ENCODE assay signal across 8 cellular contexts in genomic region chr5:8908055-8908683, GRCh38.
DNase-seq lines count a peak whose midpoint lies in the region; TF ChIP-seq lines count a peak whose summit lies in the region.

No MANE protein-coding gene starts in this region.

- H3K27me3 ChIP-seq in H7 (ENCODE audit: control insufficient read depth, insufficient read depth, low read length) (no peaks in the 10 kb centered on the region), uterus (no peaks in the 10 kb centered on the region)

- H3K36me3 Mint-ChIP-seq in activated T-cell treated with anti-CD3 and anti-CD28 coated beads, Interleukin-2, amount 50 U/mL, for 24 hours (ENCODE audit: low read depth) = no peaks in the 10 kb centered on the region
- no peaks in the 10 kb centered on the region for H3K36me3 Mint-ChIP-seq in osteocyte (ENCODE audit: unreplicated experiment)

- no peaks in the 10 kb centered on the region for H3K36me3 ChIP-seq in H7 (replicated peaks; ENCODE audit: control insufficient read depth, insufficient read depth, low read length)
- no peaks in the 10 kb centered on the region for H3K36me3 ChIP-seq in uterus

- intact Hi-C loops in uterus (cut with DNase I; ENCODE audit: low total_unique reads) = no loop called here

- no peak for TF ChIP-seq POLR2A in uterus (IDR thresholded peaks at IDR 0.05)

- H3K27ac ChIP-seq in uterus = no peak overlapping the region

- H3K27ac Mint-ChIP-seq in activated T-cell treated with anti-CD3 and anti-CD28 coated beads, Interleukin-2, amount 50 U/mL, for 24 hours = no peak overlapping the region
- H3K27ac Mint-ChIP-seq in osteocyte (ENCODE audit: unreplicated experiment) = no peak overlapping the region

- H3K27me3 Mint-ChIP-seq in activated T-cell treated with anti-CD3 and anti-CD28 coated beads, Interleukin-2, amount 50 U/mL, for 24 hours = no peaks in the 10 kb centered on the region
- H3K27me3 Mint-ChIP-seq in osteocyte (ENCODE audit: unreplicated experiment) = no peaks in the 10 kb centered on the region

- H3K4me1 Mint-ChIP-seq in activated T-cell treated with anti-CD3 and anti-CD28 coated beads, Interleukin-2, amount 50 U/mL, for 24 hours (ENCODE audit: low read depth) = no peaks in the 10 kb centered on the region
- peaks cover 31% of the 10 kb centered on the region for H3K4me1 Mint-ChIP-seq in osteocyte (ENCODE audit: unreplicated experiment)

- no peaks in the 10 kb centered on the region for H3K9me3 ChIP-seq in uterus

- H3K4me3 ChIP-seq in H7 (ENCODE audit: insufficient read depth, low read depth, low read length) (no peak overlapping the region), choroid plexus epithelial cell (ENCODE audit: low read depth, low read length) (no peak overlapping the region), uterus (no peak overlapping the region)

- peaks cover 13% of the 10 kb centered on the region for H3K9me3 Mint-ChIP-seq in activated T-cell treated with anti-CD3 and anti-CD28 coated beads, Interleukin-2, amount 50 U/mL, for 24 hours
- H3K9me3 Mint-ChIP-seq in osteocyte (ENCODE audit: unreplicated experiment) = no peaks in the 10 kb centered on the region

- TF ChIP-seq CTCF in choroid plexus epithelial cell (conservative IDR thresholded peaks at IDR 0.05; ENCODE audit: low read depth, low read length) = peak; percentile 91
- TF ChIP-seq CTCF in osteocyte (IDR thresholded peaks at IDR 0.05) = peak; percentile 65
- no peak for TF ChIP-seq CTCF in uterus (IDR thresholded peaks at IDR 0.05)

- no peaks in the 10 kb centered on the region for H3K4me1 ChIP-seq in uterus

- peak; percentile 33 for DNase-seq in activated T-cell treated with anti-CD3 and anti-CD28 coated beads, Interleukin-2, amount 50 U/mL, for 24 hours
- DNase-seq in activated T-cell treated with anti-CD3 and anti-CD28 coated beads for 4 hours = no peak
- peak; percentile 28 for DNase-seq in H7
- peak; percentile 7 for DNase-seq in NCI-H226
- DNase-seq in choroid plexus epithelial cell (ENCODE audit: low read depth) = peak; percentile 69
- DNase-seq in osteocyte (ENCODE audit: extremely low spot score, unreplicated experiment) = no peak
- no peak for DNase-seq in uterus
- no peak for DNase-seq in activated CD8-positive, alpha-beta memory T cell treated with anti-CD3 and anti-CD28 coated beads, Interleukin-2, amount 50 U/mL, for 4 hours

- H3K4me3 Mint-ChIP-seq in activated T-cell treated with anti-CD3 and anti-CD28 coated beads, Interleukin-2, amount 50 U/mL, for 24 hours = no peak overlapping the region
- no peak overlapping the region for H3K4me3 Mint-ChIP-seq in osteocyte (ENCODE audit: unreplicated experiment)

Comparison
In these comparisons a context has a peak if more than half of its experiments do, and no peak if none do; other contexts are left out.
1. DNase-seq: peak in activated T-cell treated with anti-CD3 and anti-CD28 coated beads, Interleukin-2, amount 50 U/mL, for 24 hours (single experiment), H7 (single experiment), NCI-H226 (single experiment) and choroid plexus epithelial cell (single experiment); none in activated T-cell treated with anti-CD3 and anti-CD28 coated beads for 4 hours (single experiment), osteocyte (single experiment), uterus (0 of 2) and activated CD8-positive, alpha-beta memory T cell treated with anti-CD3 and anti-CD28 coated beads, Interleukin-2, amount 50 U/mL, for 4 hours (single experiment).
2. CTCF ChIP-seq: peak in choroid plexus epithelial cell (single experiment) and osteocyte (single experiment); none in uterus (0 of 4).